Comparison of ENCODE assay signal across 20 cellular contexts in genomic region chr12:100481021-100481420, GRCh38. TPM values are rescaled to one million over a fixed set of nuclear protein-coding genes. Genes with fewer than 3 reads are reported as not detected.
A peak's percentile ranks its signal among the peaks of the same experiment; 100 is the strongest.
DNase-seq lines count a peak whose midpoint lies in the region; ATAC-seq, FAIRE-seq and TF ChIP-seq lines count a peak whose summit lies in the region.
"Had no signal": no experiment of that assay in that cellular context is flagged by ENCODE, and none has a peak within 500 bp of the region (broad histone marks: within the 10 kb centered on the region; RNA-seq: fewer than 3 reads in every experiment).

No MANE protein-coding gene starts in this region.

- H3K27me3 ChIP-seq in right lobe of liver: no peaks in the 10 kb centered on the region
- H3K27me3 ChIP-seq: BLaER1 treated with 17β-estradiol and CSF1 and Interleukin-3, amounts not matched to agents 10 nM and 100 nM had no signal

- TF ChIP-seq POLR2A in right lobe of liver (IDR thresholded peaks at IDR 0.05) (no peak), erythroblast (IDR thresholded peaks at IDR 0.05; ENCODE audit: low read length) (no peak), H54 (IDR thresholded peaks at IDR 0.05; ENCODE audit: low read depth, low read length) (no peak)

- 67% methylated on average over 5 of the region's 5 CpGs for WGBS in right lobe of liver (ENCODE audit: insufficient coverage, low coverage, low lambda C conversion rate, missing lambda C conversion rate)

- peak overlapping the region; percentile 30 for H3K27ac Mint-ChIP-seq in T-helper 17 cell
- H3K27ac Mint-ChIP-seq: CD4-positive, alpha-beta T cell; HFFc6 had no signal

- no peak for TF ChIP-seq CTCF in right lobe of liver (IDR thresholded peaks at IDR 0.05)

- no peak for FAIRE-seq in H54 (lab: Jason Lieb, UNC)
- FAIRE-seq: K562 had no signal

- no peak overlapping the region for H3K4me3 Mint-ChIP-seq in T-helper 17 cell
- H3K4me3 Mint-ChIP-seq: CD4-positive, alpha-beta T cell; HFFc6 had no signal

- peaks cover 22% of the 10 kb centered on the region for H3K27me3 Mint-ChIP-seq in T-helper 17 cell

- peaks cover 0 to 68% (median 26%) of the 10 kb centered on the region in 4 donors for H3K4me1 ChIP-seq in right lobe of liver
- H3K4me1 ChIP-seq: HAP-1 had no signal

- H3K4me1 Mint-ChIP-seq in T-helper 17 cell: no peaks in the 10 kb centered on the region

- no peak overlapping the region for H3K4me3 ChIP-seq in right lobe of liver
- H3K4me3 ChIP-seq: BLaER1 treated with 17β-estradiol and CSF1 and Interleukin-3, amounts not matched to agents 10 nM and 100 nM; GM23248; HAP-1; K562 had no signal

- DNase-seq in Daoy (ENCODE audit: low read depth): peak; percentile 28
- peak; percentile 7 for DNase-seq in HT1080 (ENCODE audit: low read depth)
- DNase-seq in T-helper 17 cell: no peak
- DNase-seq in right lobe of liver: no peak
- no peak for DNase-seq in NCI-H1048 (lab: John Stamatoyannopoulos, UW)
- no peak for DNase-seq in erythroblast (lab: John Stamatoyannopoulos, UW)
- no peak for DNase-seq in H54 (ENCODE audit: insufficient read length, low spot score)
- DNase-seq: 8988T; ACHN; Calu3; CD4-positive, alpha-beta T cell; DMS 273 treated with DMSO at 0.1 percent for 48 hours; DMS79; EL; GDM1; GM23248; HFFc6 had no signal

- no peak for ATAC-seq in T-helper 17 cell
- no peak for ATAC-seq in right lobe of liver
- ATAC-seq: K562 had no signal

- H3K36me3 ChIP-seq in right lobe of liver: no peaks in the 10 kb centered on the region
- H3K36me3 ChIP-seq: BLaER1 treated with 17β-estradiol and CSF1 and Interleukin-3, amounts not matched to agents 10 nM and 100 nM; HAP-1 had no signal

- H3K27ac ChIP-seq in right lobe of liver: peak overlapping the region in 2 of 3 donors; percentile 7 to 17
- H3K27ac ChIP-seq: BLaER1 treated with 17β-estradiol and CSF1 and Interleukin-3, amounts not matched to agents 10 nM and 100 nM; GM23248 had no signal

- H3K36me3 Mint-ChIP-seq in T-helper 17 cell (ENCODE audit: low read depth): peaks cover 4% of the 10 kb centered on the region

- no peaks in the 10 kb centered on the region for H3K9me3 ChIP-seq in T-helper 17 cell (ENCODE audit: control insufficient read depth, low read length, poor library complexity, severe bottlenecking)
- H3K9me3 ChIP-seq in right lobe of liver: no peaks in the 10 kb centered on the region
- H3K9me3 ChIP-seq: BLaER1 treated with 17β-estradiol and CSF1 and Interleukin-3, amounts not matched to agents 10 nM and 100 nM; HAP-1 had no signal

- intact Hi-C loops in right lobe of liver (cut with DNase I): no loop called here

RNA-seq across cellular contexts. Expression of gene NR1H4, which starts 7.4 kb away (rescaled TPM):
- not detected in 2 replicates for total RNA-seq in Daoy (2014; rRNA removed; shearing (Covaris generic))
- not detected in 2 replicates for total RNA-seq in HT1080 (2014; rRNA removed; shearing (Covaris generic))
- not detected in 2 replicates for polyA plus RNA-seq in HT1080 (2015; cell fraction: cytosol; rRNA removed)
- polyA plus RNA-seq in HT1080 (2015; cell fraction: nucleus; rRNA removed): not detected in 2 replicates
- not detected for total RNA-seq in T-helper 17 cell
- 10 to 100 TPM; 52.4 to 81.7 (median 62.6) TPM for total RNA-seq in right lobe of liver
- total RNA-seq: CD4-positive, alpha-beta T cell; GM23248; HFFc6; K562 had no signal
- polyA plus RNA-seq: GM23248 had no signal

Comparison
In these comparisons a context has a peak if more than half of its experiments do, and no peak if none do; other contexts are left out.
1. DNase-seq: peak in Daoy (single experiment) and HT1080 (single experiment); none in T-helper 17 cell (0 of 3), right lobe of liver (0 of 3), NCI-H1048 (single experiment), erythroblast (0 of 2) and H54 (single experiment).
2. RNA of gene NR1H4, which starts 7.4 kb away (total RNA-seq): 52.4 to 81.7 TPM in right lobe of liver; not detected in Daoy, not detected in HT1080 and not detected in T-helper 17 cell; every median in the first group is over 10 times any median in the second.